In the genomic region with DNA sequence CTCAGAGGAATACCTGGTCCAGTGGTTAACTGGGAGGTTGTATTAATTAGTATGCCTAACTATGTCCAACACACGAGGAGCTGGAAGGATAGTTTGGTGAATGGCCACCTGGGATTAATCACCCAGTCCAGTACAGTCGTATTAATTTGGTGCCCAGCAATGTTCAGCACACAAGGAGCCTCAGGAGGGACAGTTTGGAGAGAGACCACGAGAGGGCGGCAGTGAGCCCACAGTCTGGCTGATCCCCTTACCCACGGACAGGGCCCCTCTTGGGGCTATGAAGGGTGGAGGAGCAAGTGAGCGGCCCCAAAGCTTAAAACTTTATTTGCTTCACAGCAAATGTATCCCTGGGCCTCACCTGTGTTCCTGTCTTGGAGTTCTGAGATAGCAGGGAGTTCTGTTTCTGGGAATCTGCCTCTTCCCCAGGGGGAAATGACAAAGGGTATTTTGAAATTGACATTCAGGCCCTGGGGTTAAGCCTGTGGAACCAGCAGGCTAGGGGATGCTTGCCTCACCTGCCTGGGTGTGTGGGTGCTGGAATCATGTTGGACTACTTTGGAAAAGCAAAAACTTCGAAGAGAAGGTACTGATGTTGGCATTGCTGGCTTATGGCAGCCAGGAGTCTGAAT, we compare ENCODE assay signal across 8 cellular contexts.
DNase-seq lines count a peak whose midpoint lies in the region; ATAC-seq and TF ChIP-seq lines count a peak whose summit lies in the region.

No MANE protein-coding gene starts in this region.

- peak; percentile 94 for TF ChIP-seq CTCF in BE2C (IDR thresholded peaks at IDR 0.05; ENCODE audit: low read depth, low read length)
- TF ChIP-seq CTCF in GM20000 (IDR thresholded peaks at IDR 0.05; ENCODE audit: extremely low read depth, missing control alignments), result peak; percentile 63
- TF ChIP-seq CTCF in ascending aorta (IDR thresholded peaks at IDR 0.05), result peak; percentile 28 to 57 (median 38)

- H3K4me3 ChIP-seq in BE2C (ENCODE audit: low read depth, low read length), result no peak overlapping the region
- H3K4me3 ChIP-seq in ascending aorta, result no peak overlapping the region

- H3K9me3 ChIP-seq in BE2C (no peaks in the 10 kb centered on the region), ascending aorta (no peaks in the 10 kb centered on the region)

- no peak overlapping the region for H3K27ac ChIP-seq in ascending aorta

- intact Hi-C loops in ascending aorta (cut with DNase I), result loop anchor here (10.0 kb wide), 1 partner anchor 154 kb away; no protein-coding TSS in a partner anchor

- H3K36me3 ChIP-seq in BE2C, result no peaks in the 10 kb centered on the region
- H3K36me3 ChIP-seq in ascending aorta, result no peaks in the 10 kb centered on the region

- ATAC-seq in HG02759 (IDR thresholded peaks at IDR 0.05; ENCODE audit: unreplicated experiment) (no peak), GM19351 (IDR thresholded peaks at IDR 0.05; ENCODE audit: unreplicated experiment) (no peak)

- H3K4me1 ChIP-seq in BE2C, result peaks cover 2% of the 10 kb centered on the region; the same call in 1 of the 2 replicates
- H3K4me1 ChIP-seq in ascending aorta, result no peaks in the 10 kb centered on the region

- no peaks in the 10 kb centered on the region for H3K27me3 ChIP-seq in BE2C
- H3K27me3 ChIP-seq in ascending aorta, result no peaks in the 10 kb centered on the region

- DNase-seq in BE2C (peak; percentile 74), GM20000 (ENCODE audit: low spot score) (peak; percentile 63), RPMI8226 (peak; percentile 54), ascending aorta (ENCODE audit: low spot score in 2 of 2) (no peak), iris pigment epithelial cell (ENCODE audit: low read depth) (peak; percentile 1)
- DNase-seq in stimulated activated CD4-positive, alpha-beta T cell treated with anti-CD3 and anti-CD28 coated beads, Interleukin-4, amount 100 ng/mL, for 24 hours, result peak; percentile 29

Comparison
In these comparisons a context has a peak if more than half of its experiments do, and no peak if none do; other contexts are left out.
1. DNase-seq: peak in BE2C (single experiment), GM20000 (single experiment), RPMI8226 (single experiment), iris pigment epithelial cell (single experiment) and stimulated activated CD4-positive, alpha-beta T cell treated with anti-CD3 and anti-CD28 coated beads, Interleukin-4, amount 100 ng/mL, for 24 hours (single experiment); none in ascending aorta (0 of 2).
2. CTCF ChIP-seq: peak in every context shown above with its lines; median percentile 94 in BE2C; 63 in GM20000; 38 in ascending aorta.